Comparison of ENCODE assay signal across 8 cellular contexts in the genomic region with DNA sequence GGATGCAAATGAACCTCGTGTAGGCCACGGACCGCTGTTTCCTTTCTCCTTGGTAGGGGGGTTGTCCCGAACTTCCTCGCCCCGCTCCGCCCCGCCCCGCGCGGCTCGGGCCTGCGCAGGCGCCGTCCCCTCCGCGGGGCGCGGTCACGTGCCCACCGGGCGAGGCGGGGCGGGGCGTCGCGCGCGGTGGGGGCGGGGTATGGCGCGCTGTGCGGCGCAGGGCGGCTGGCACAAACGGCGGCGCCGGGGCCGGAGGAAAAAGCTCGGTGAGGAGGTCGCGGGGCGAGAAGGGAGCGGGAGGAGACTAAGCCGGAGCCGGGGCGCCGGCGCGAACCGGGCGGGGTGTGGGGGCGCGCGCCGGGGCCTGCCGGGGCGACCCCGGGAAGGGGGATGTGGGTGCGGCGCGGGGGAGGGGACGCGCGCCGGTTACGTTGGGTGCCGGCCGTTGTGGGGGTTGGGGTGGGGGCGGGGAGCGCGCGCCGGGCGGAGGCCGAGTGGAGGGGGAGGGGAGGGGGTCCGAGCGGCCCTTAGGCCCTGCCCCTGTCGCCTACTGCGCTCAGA. TPM values are rescaled to one million over a fixed set of nuclear protein-coding genes. Genes with fewer than 3 reads are reported as not detected.
DNase-seq lines count a peak whose midpoint lies in the region; ATAC-seq, FAIRE-seq and TF ChIP-seq lines count a peak whose summit lies in the region.

A gene (plus strand): TSS at position 195 of the 561 bp plus-strand sequence. CDS start 1,382 bp downstream, outside the sequence.

- TF ChIP-seq EP300 in A549 (IDR thresholded peaks at IDR 0.05), result peak in 1 of 2 experiments; percentile 32; a peak in 1 of 5 replicates

- WGBS in A549 (ENCODE audit: missing lambda C conversion rate), result 2% methylated on average over 32 of the region's 81 CpGs
- WGBS in adrenal gland, 4 donors, result 0 to 2% (median 0%) methylated on average over 4 to 80 of the region's 81 CpGs
- 0 to 1% (median 1%) methylated on average over 29 to 81 of the region's 81 CpGs for WGBS in spleen, 5 donors

- H3K4me3 ChIP-seq in A549, result peak within 1 kb of the TSS; percentile 84
- peak within 1 kb of the TSS in 3 of 4 donors; percentile 53 to 96 (median 87) for H3K4me3 ChIP-seq in adrenal gland
- peak within 1 kb of the TSS; percentile 76 for H3K4me3 ChIP-seq in iPS-18a (ENCODE audit: low read length)
- H3K4me3 ChIP-seq in spleen, result peak within 1 kb of the TSS; percentile 77 to 96 (median 88)

- CTCF ChIA-PET in A549 (lab: Yijun Ruan, JAX), result interaction anchor here (0.6 to 15.7 kb wide), 31 partner anchors 8 to 467 kb away, joined by 3 to 162 read pairs (median 6); a partner anchor contains a TSS

- peaks cover 49% of the 10 kb centered on the region for H3K4me1 ChIP-seq in A549
- peaks cover 45 to 52% of the 10 kb centered on the region in 2 donors for H3K4me1 ChIP-seq in adrenal gland (replicated peaks in 1 of 2)
- H3K4me1 ChIP-seq in iPS-18a (ENCODE audit: control insufficient read depth, low read depth, low read length), result peaks cover 13% of the 10 kb centered on the region
- H3K4me1 ChIP-seq in spleen, result peaks cover 40 to 66% (median 52%) of the 10 kb centered on the region in 6 donors

- DNase-seq in A549 (ENCODE audit: low read depth in 1 of 2, low spot score in 1 of 2) (no peak), adrenal gland (peak in 2 of 7 donors; percentile 32 to 39), spleen (no peak), NCI-H1105 (lab: John Stamatoyannopoulos, UW) (no peak)
- DNase-seq in activated CD4-positive, alpha-beta T cell treated with anti-CD3 and anti-CD28 coated beads, Interleukin-2, amount 50 U/mL, for 4 hours, result no peak

- ATAC-seq in A549 (peak; percentile 19 to 82), GM18909 (IDR thresholded peaks at IDR 0.05; ENCODE audit: poor library complexity, unreplicated experiment) (peak; percentile 79), HG03469 (IDR thresholded peaks at IDR 0.05; ENCODE audit: unreplicated experiment) (peak; percentile 50)

- peak; percentile 81 for TF ChIP-seq POLR2A in A549 (IDR thresholded peaks at IDR 0.05; ENCODE audit: low read length)
- TF ChIP-seq POLR2A in adrenal gland (IDR thresholded peaks at IDR 0.05), result peak; percentile 43 to 50
- TF ChIP-seq POLR2A in spleen (IDR thresholded peaks at IDR 0.05), result peak; percentile 49 to 82 (median 65)

- TF ChIP-seq CTCF in A549 (IDR thresholded peaks at IDR 0.05) (no peak), adrenal gland (IDR thresholded peaks at IDR 0.05) (no peak), spleen (IDR thresholded peaks at IDR 0.05 in 8 of 11, conservative IDR thresholded peaks at IDR 0.05 in 3 of 11) (no peak)

- H3K27ac ChIP-seq in A549, result peak within 1 kb of the TSS; percentile 95 to 96
- peak within 1 kb of the TSS; percentile 22 to 94 (median 94) for H3K27ac ChIP-seq in adrenal gland
- H3K27ac ChIP-seq in iPS-18a (ENCODE audit: low read length), result peak within 1 kb of the TSS; percentile 71
- peak within 1 kb of the TSS; percentile 88 to 99 (median 94) for H3K27ac ChIP-seq in spleen

- H3K36me3 ChIP-seq in adrenal gland (replicated peaks in 1 of 2) (peaks cover 0 to 10% of the 10 kb centered on the region in 2 donors), iPS-18a (ENCODE audit: control insufficient read depth, low read depth, low read length) (peaks cover 28% of the 10 kb centered on the region), spleen (peaks cover 0 to 60% (median 16%) of the 10 kb centered on the region in 6 donors)

- H3K9me3 ChIP-seq in A549, result no peaks in the 10 kb centered on the region
- H3K9me3 ChIP-seq in adrenal gland (replicated peaks in 1 of 3), result no peaks in the 10 kb centered on the region
- no peaks in the 10 kb centered on the region for H3K9me3 ChIP-seq in iPS-18a (ENCODE audit: control insufficient read depth, low read depth, low read length)
- no peaks in the 10 kb centered on the region for H3K9me3 ChIP-seq in spleen

- peak within 1 kb of the TSS; percentile 84 for H3K9ac ChIP-seq in iPS-18a (ENCODE audit: low read length)

- no peak for FAIRE-seq in A549 (lab: Jason Lieb, UNC)

- peak within 1 kb of the TSS; percentile 96 for H3K4me2 ChIP-seq in A549

- no peak for TF ChIP-seq RAD21 in A549 (conservative IDR thresholded peaks at IDR 0.05 in 1 of 2, IDR thresholded peaks at IDR 0.05 in 1 of 2)

- POLR2A ChIA-PET in A549 (lab: Yijun Ruan, JAX), result interaction anchor here (0.6 to 2.3 kb wide), 21 partner anchors 8 to 465 kb away, joined by 3 to 76 read pairs (median 4); a partner anchor contains a TSS

- intact Hi-C loops in adrenal gland (cut with DNase I), result no loop called here
- intact Hi-C loops in spleen (cut with DNase I; ENCODE audit: low total_unique reads), result no loop called here

- H3K27me3 ChIP-seq in adrenal gland (no peaks in the 10 kb centered on the region), iPS-18a (ENCODE audit: control insufficient read depth, insufficient read depth, low read length) (no peaks in the 10 kb centered on the region), spleen (replicated peaks in 1 of 7) (no peaks in the 10 kb centered on the region)

TF ChIP-seq in A549, 52 proteins besides CTCF, POLR2A, EP300 and RAD21:
- peak; percentile 48; the same call in 1 of the 2 replicates for TF ChIP-seq PHF8 (IDR thresholded peaks at IDR 0.05; ENCODE audit: borderline replicate concordance, low read depth)
- TF ChIP-seq HDAC2 (IDR thresholded peaks at IDR 0.05), result no peak
- peak; percentile 16; the same call in 1 of the 2 replicates for TF ChIP-seq RFX5 (IDR thresholded peaks at IDR 0.05)
- TF ChIP-seq HEYL (CRISPR knock-in tag; IDR thresholded peaks at IDR 0.05), result no peak
- peak; percentile 59 for TF ChIP-seq CHD2 (IDR thresholded peaks at IDR 0.05; ENCODE audit: low read length, partially characterized antibody)
- TF ChIP-seq JUN (IDR thresholded peaks at IDR 0.05), result peak; percentile 80 to 96; a peak in 3 of 5 replicates
- TF ChIP-seq NFE2L2 (conservative IDR thresholded peaks at IDR 0.05; ENCODE audit: low read length), result no peak
- TF ChIP-seq SMC3 (IDR thresholded peaks at IDR 0.05), result peak; percentile 11; the same call in 1 of the 3 replicates
- TF ChIP-seq, protein P1, sequence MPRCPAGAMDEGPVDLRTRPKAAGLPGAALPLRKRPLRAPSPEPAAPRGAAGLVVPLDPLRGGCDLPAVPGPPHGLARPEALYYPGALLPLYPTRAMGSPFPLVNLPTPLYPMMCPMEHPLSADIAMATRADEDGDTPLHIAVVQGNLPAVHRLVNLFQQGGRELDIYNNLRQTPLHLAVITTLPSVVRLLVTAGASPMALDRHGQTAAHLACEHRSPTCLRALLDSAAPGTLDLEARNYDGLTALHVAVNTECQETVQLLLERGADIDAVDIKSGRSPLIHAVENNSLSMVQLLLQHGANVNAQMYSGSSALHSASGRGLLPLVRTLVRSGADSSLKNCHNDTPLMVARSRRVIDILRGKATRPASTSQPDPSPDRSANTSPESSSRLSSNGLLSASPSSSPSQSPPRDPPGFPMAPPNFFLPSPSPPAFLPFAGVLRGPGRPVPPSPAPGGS (IDR thresholded peaks at IDR 0.05), result peak; percentile 62; the same call in 2 of the 3 replicates
- 0 out of 2 replicates have a peak, but pooled peaks have one; percentile 55 for TF ChIP-seq MYC (IDR thresholded peaks at IDR 0.05; ENCODE audit: borderline replicate concordance, low read length)
- peak; percentile 90 for TF ChIP-seq BHLHE40 (IDR thresholded peaks at IDR 0.05; ENCODE audit: low read depth, low read length)
- TF ChIP-seq, protein P2, sequence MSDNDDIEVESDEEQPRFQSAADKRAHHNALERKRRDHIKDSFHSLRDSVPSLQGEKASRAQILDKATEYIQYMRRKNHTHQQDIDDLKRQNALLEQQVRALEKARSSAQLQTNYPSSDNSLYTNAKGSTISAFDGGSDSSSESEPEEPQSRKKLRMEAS (IDR thresholded peaks at IDR 0.05), result peak; percentile 87; the same call in 1 of the 2 replicates

RNA-seq across cellular contexts. Expression of the gene that starts here (rescaled TPM):
- polyA plus RNA-seq in A549 (2011; rRNA removed) (34.7 and 45.5 TPM in 2 replicates), A549 (2017; fragmentation: RNase III; extraction: RNeasy Plus Mini Kit Qiagen cat#74134 plus additional on column Dnase treatment) (79.2 to 81.4 TPM (median 80.3 TPM) in 3 replicates), adrenal gland (100 to 1,000 TPM in 1 of 3 donors, 10 to 100 TPM in 2; 53.1 to 122 (median 98.7) TPM), spleen (100 to 1,000 TPM; 109 to 238 (median 188) TPM)
- polyA plus RNA-seq in A549 (2012; cell fraction: cytosol; rRNA removed), result 107 and 141 TPM in 2 replicates
- polyA plus RNA-seq in A549 (2012; cell fraction: nucleus; rRNA removed), result 199 and 212 TPM in 2 replicates
- polyA minus RNA-seq in A549 (2011; rRNA and poly(A)+ RNA removed), result 72.7 and 78.7 TPM in 2 replicates
- total RNA-seq in adrenal gland (100 to 1,000 TPM in 5 of 8 donors, 10 to 100 TPM in 3; 79.2 to 116 (median 104) TPM), spleen (100 to 1,000 TPM; 136 to 198 (median 156) TPM)
